8 cellular contexts compared by ENCODE assay signal in the genomic region with DNA sequence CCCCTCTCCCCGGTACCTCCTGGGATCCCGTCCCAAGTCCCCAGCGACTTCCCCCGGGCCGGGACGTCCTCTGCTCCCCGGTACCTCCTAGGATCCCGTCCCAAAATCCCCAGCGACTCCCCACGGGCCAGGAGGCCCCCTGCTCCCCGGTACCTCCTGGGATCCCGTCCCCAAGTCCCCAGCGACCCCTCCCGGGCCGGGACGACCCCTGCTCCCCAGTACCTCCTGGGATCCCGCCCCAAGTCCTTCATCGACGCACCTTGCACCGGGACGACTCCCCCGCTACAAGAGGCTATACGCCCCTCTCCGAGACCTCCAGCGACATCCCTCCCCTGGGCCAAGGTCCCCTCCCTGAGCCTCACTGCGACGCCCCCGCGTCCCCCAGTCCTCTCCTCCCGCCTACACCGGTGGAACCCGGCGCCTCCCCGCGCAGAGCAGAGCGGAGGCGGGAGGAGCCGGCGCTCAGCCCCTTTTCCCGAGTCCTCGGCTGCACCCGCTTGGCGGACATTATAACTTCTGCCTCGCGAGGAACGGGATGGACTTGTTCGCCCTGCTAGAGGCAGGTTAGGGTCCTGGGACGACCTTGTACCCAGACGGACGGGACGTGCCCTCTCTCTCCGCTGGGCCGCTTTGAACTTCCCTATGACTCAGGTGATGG. TPM values are rescaled to one million over a fixed set of nuclear protein-coding genes. Genes with fewer than 3 reads are reported as not detected.
DNase-seq lines count a peak whose midpoint lies in the region; ATAC-seq, FAIRE-seq and TF ChIP-seq lines count a peak whose summit lies in the region.

No MANE protein-coding gene starts in this region.

- no peaks in the 10 kb centered on the region for H3K9me3 Mint-ChIP-seq in astrocyte (ENCODE audit: unreplicated experiment)

- FAIRE-seq in astrocyte (lab: Jason Lieb, UNC), result no peak

- H3K27ac ChIP-seq in HUES64 (ENCODE audit: low read depth, low read length) (no peak overlapping the region), astrocyte (ENCODE audit: low read depth, low read length) (no peak overlapping the region)

- H3K9me3 ChIP-seq in HUES64 (ENCODE audit: insufficient read depth, low read depth, low read length) (no peaks in the 10 kb centered on the region), astrocyte (ENCODE audit: insufficient read depth, low read depth, low read length) (no peaks in the 10 kb centered on the region), iPS-15b (ENCODE audit: control insufficient read depth, insufficient read depth, low read length) (no peaks in the 10 kb centered on the region), skeletal muscle satellite cell (replicated peaks; ENCODE audit: low read length) (no peaks in the 10 kb centered on the region)

- no peak overlapping the region for H3K27ac Mint-ChIP-seq in astrocyte (ENCODE audit: unreplicated experiment)

- H3K4me3 ChIP-seq in HUES64 (ENCODE audit: low read length) (peak overlapping the region; percentile 48), astrocyte (ENCODE audit: insufficient read depth, low read depth, low read length) (peak overlapping the region; percentile 55), iPS-15b (ENCODE audit: low read depth, low read length) (peak overlapping the region; percentile 70), skeletal muscle satellite cell (ENCODE audit: low read length) (peak overlapping the region; percentile 76)

- DNase-seq in ACHN (peak; percentile 23), astrocyte (ENCODE audit: low read depth) (no peak), NCI-H1694 (lab: John Stamatoyannopoulos, UW) (no peak)

- no peaks in the 10 kb centered on the region for H3K79me2 ChIP-seq in astrocyte (ENCODE audit: insufficient read depth, low read length)

- H3K36me3 Mint-ChIP-seq in astrocyte (ENCODE audit: low read depth, unreplicated experiment), result no peaks in the 10 kb centered on the region

- ATAC-seq in HG03280 (IDR thresholded peaks at IDR 0.05; ENCODE audit: unreplicated experiment) (no peak), GM21367 (IDR thresholded peaks at IDR 0.05; ENCODE audit: unreplicated experiment) (no peak)

- no peaks in the 10 kb centered on the region for H4K20me1 ChIP-seq in astrocyte (ENCODE audit: insufficient read depth, low read length)

- in situ Hi-C loops in ACHN (cut with HindIII; ENCODE audit: low pct_ligation_motif_present, low pct_unique_long_range_greater_than_20kb, low sequenced_read_pairs), result no loop called here

- TF ChIP-seq CTCF in astrocyte (IDR thresholded peaks at IDR 0.05; ENCODE audit: insufficient read depth, low read depth, low read length), result no peak

- peak overlapping the region; percentile 54 for H3K4me3 Mint-ChIP-seq in astrocyte (ENCODE audit: unreplicated experiment)

- H3K4me2 ChIP-seq in astrocyte (ENCODE audit: low read length) (peak overlapping the region; percentile 88), skeletal muscle satellite cell (ENCODE audit: low read length) (peak overlapping the region; percentile 80)

- 2% methylated on average over 53 of the region's 53 CpGs for WGBS in HUES64

- peaks cover 40% of the 10 kb centered on the region for H3K27me3 Mint-ChIP-seq in astrocyte (ENCODE audit: low read depth, unreplicated experiment)

- H3K9ac ChIP-seq in HUES64 (ENCODE audit: low read depth, low read length) (no peak overlapping the region), astrocyte (ENCODE audit: low read length) (peak overlapping the region; percentile 60), iPS-15b (ENCODE audit: low read depth, low read length) (peak overlapping the region; percentile 4), skeletal muscle satellite cell (ENCODE audit: low read depth, low read length) (peak overlapping the region; percentile 65)

- H3K4me1 ChIP-seq in HUES64 (ENCODE audit: insufficient read depth, low read length), result peaks cover 13% of the 10 kb centered on the region; the same call in 1 of the 2 replicates
- peaks cover 14% of the 10 kb centered on the region for H3K4me1 ChIP-seq in astrocyte (ENCODE audit: insufficient read depth, low read length)
- H3K4me1 ChIP-seq in iPS-15b (ENCODE audit: control insufficient read depth, insufficient read depth, low read length), result peaks cover 7% of the 10 kb centered on the region
- peaks cover 10% of the 10 kb centered on the region for H3K4me1 ChIP-seq in skeletal muscle satellite cell (ENCODE audit: control insufficient read depth, insufficient read depth, low read length)

- H3K27me3 ChIP-seq in HUES64 (ENCODE audit: insufficient read depth, low read length) (peaks cover 68% of the 10 kb centered on the region), astrocyte (ENCODE audit: insufficient read depth, low read length) (peaks cover 28% of the 10 kb centered on the region), iPS-15b (ENCODE audit: control insufficient read depth, insufficient read depth, low read length) (peaks cover 49% of the 10 kb centered on the region), skeletal muscle satellite cell (ENCODE audit: control insufficient read depth, insufficient read depth, low read length) (peaks cover 27% of the 10 kb centered on the region)

- H2AFZ ChIP-seq in astrocyte (ENCODE audit: low read depth, low read length), result peak overlapping the region; percentile 83

- peaks cover 2% of the 10 kb centered on the region for H3K4me1 Mint-ChIP-seq in astrocyte (ENCODE audit: low read depth, unreplicated experiment)

- no peaks in the 10 kb centered on the region for H3K36me3 ChIP-seq in HUES64 (ENCODE audit: insufficient read depth, low read length)
- H3K36me3 ChIP-seq in astrocyte (ENCODE audit: insufficient read depth, low read length), result no peaks in the 10 kb centered on the region
- H3K36me3 ChIP-seq in iPS-15b (ENCODE audit: control insufficient read depth, insufficient read depth, low read length), result no peaks in the 10 kb centered on the region
- no peaks in the 10 kb centered on the region for H3K36me3 ChIP-seq in skeletal muscle satellite cell (ENCODE audit: insufficient read depth, low read length)

RNA-seq across cellular contexts. Expression of gene KREMEN1, which starts 0.9 kb away (rescaled TPM):
- 2.5 TPM for polyA plus RNA-seq in HUES64 (2013, experiment 1 of 2)
- 2.2 TPM for polyA plus RNA-seq in HUES64 (2013, experiment 2 of 2)
- total RNA-seq in astrocyte, result 3.3 and 5.9 TPM in 2 replicates
- total RNA-seq in skeletal muscle satellite cell (2012; rRNA removed), result 2.5 and 3.7 TPM in 2 replicates

RNA-seq across cellular contexts. Expression of gene C22orf31, which starts 12.1 kb away (rescaled TPM):
- polyA plus RNA-seq in HUES64 (2013, experiment 1 of 2), result not detected
- polyA plus RNA-seq in HUES64 (2013, experiment 2 of 2), result not detected
- not detected in 2 replicates for total RNA-seq in astrocyte
- not detected in 2 replicates for total RNA-seq in skeletal muscle satellite cell (2012; rRNA removed)
